1 cellular context compared by ENCODE assay signal in genomic region chr3:155742339-155742980, GRCh38.
TF ChIP-seq lines count a peak whose summit lies in the region.

No MANE protein-coding gene starts in this region.

TF ChIP-seq in HepG2, 621 proteins besides CTCF, POLR2A, EP300 and RAD21:
- TF ChIP-seq FOSL1 (CRISPR knock-in tag; IDR thresholded peaks at IDR 0.05; ENCODE audit: borderline replicate concordance), result no peak
- peak; percentile 34; the same call in 1 of the 2 replicates for TF ChIP-seq CEBPB (IDR thresholded peaks at IDR 0.05; ENCODE audit: borderline replicate concordance, low read depth, low read length)
- no peak for TF ChIP-seq ZNF580 (CRISPR knock-in tag; IDR thresholded peaks at IDR 0.05; ENCODE audit: borderline replicate concordance, low read depth)
- no peak for TF ChIP-seq ZBED4 (CRISPR knock-in tag; IDR thresholded peaks at IDR 0.05; ENCODE audit: borderline replicate concordance)
- TF ChIP-seq KAT2B (IDR thresholded peaks at IDR 0.05; ENCODE audit: borderline replicate concordance, low read depth, low read length), result no peak
- no peak for TF ChIP-seq ZNF773 (CRISPR knock-in tag; IDR thresholded peaks at IDR 0.05; ENCODE audit: borderline replicate concordance)
